In the genomic region with DNA sequence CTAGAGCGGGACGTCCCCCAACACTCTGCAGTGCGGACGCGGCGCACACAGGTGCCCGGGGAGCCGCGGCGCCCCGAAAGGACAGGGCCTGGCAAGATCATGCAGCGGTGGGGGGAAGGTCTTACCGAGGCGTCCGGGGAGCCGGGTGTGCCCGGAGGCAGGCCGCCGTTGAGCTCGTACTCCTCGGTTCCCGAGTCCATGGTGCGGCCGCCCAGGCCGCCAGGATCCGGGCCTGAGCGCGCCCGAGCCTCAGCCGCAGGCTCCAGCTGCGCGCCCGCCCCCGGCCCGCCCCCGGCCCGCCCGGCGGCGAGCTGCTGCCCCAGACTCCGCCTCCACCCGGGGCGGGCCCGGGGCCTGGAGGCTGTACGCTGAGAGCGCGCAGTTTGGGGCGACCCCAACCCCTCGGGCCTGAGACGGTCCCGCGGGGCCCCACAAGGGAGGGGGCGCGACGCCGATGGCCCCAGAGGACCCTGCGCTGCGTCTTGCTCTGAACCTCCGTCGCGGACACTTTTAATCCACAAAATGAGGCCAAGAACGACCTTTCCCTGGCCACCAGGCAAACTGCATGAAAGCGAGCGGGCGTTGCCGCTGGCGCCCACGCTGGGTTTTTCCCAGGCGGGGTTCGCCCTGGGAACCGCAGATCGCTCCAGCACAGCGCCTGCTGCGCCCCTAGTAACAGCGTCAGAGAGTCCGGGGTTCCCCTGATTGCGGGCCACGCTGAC, we compare ENCODE assay signal across 9 cellular contexts.
DNase-seq lines count a peak whose midpoint lies in the region; ATAC-seq, FAIRE-seq and TF ChIP-seq lines count a peak whose summit lies in the region.
"Had no signal": no experiment of that assay in that cellular context is flagged by ENCODE, and none has a peak within 500 bp of the region (broad histone marks: within the 10 kb centered on the region; RNA-seq: fewer than 3 reads in every experiment).

A gene with protein sequence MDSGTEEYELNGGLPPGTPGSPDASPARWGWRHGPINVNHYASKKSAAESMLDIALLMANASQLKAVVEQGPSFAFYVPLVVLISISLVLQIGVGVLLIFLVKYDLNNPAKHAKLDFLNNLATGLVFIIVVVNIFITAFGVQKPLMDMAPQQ (minus strand): TSS at position 234 of the 722 bp plus-strand sequence. CDS start 34 bp downstream, at position 200.

- TF ChIP-seq CTCF in AG04449 (IDR thresholded peaks at IDR 0.05; ENCODE audit: insufficient read depth, low read length, missing control alignments) = no peak

- POLR2A ChIA-PET in AG04449 (lab: Yijun Ruan, JAX) = interaction anchor here (1.2 kb wide), 1 partner anchor 39 kb away, joined by 4 read pairs; a partner anchor contains a TSS

- no peaks in the 10 kb centered on the region for H3K36me3 ChIP-seq in muscle layer of duodenum (ENCODE audit: control insufficient read depth in 1 of 2, insufficient read depth in 2 of 2, low read length in 2 of 2)

- H3K4me3 ChIP-seq in AG04449 (ENCODE audit: low read depth, low read length) (peak within 1 kb of the TSS; percentile 72), muscle layer of duodenum (ENCODE audit: low read depth in 1 of 2, low read length in 2 of 2) (peak within 1 kb of the TSS; percentile 69 to 82)

- DNase-seq in AG04449 (ENCODE audit: low read depth, low spot score) (no peak), GM18507 (ENCODE audit: extremely low spot score, insufficient read length, low read depth) (peak; percentile 64), NCI-H69 (lab: John Stamatoyannopoulos, UW) (peak; percentile 92), activated T-cell treated with anti-CD3 and anti-CD28 coated beads for 1 hour (ENCODE audit: low read depth) (peak; percentile 66), epithelial cell of prostate (ENCODE audit: low read depth, low spot score) (no peak)
- peak; percentile 79 to 89 for DNase-seq in stimulated activated CD8-positive, alpha-beta memory T cell treated with anti-CD3 and anti-CD28 coated beads, Interleukin-7, amount 100 ng/mL, for 4 hours (ENCODE audit: low read depth in 2 of 2)

- peak; percentile 46 for ATAC-seq in HG02973 (IDR thresholded peaks at IDR 0.05; ENCODE audit: unreplicated experiment)

- H3K27me3 ChIP-seq in muscle layer of duodenum (ENCODE audit: low read depth, low read length) = no peaks in the 10 kb centered on the region

- peak; percentile 80 for FAIRE-seq in GM18507 (lab: Jason Lieb, UNC)
- FAIRE-seq: endometrium had no signal

- peaks cover 13 to 58% of the 10 kb centered on the region in 2 donors for H3K4me1 ChIP-seq in muscle layer of duodenum (ENCODE audit: control insufficient read depth in 1 of 2, insufficient read depth in 2 of 2, low read length in 2 of 2)

- peak within 1 kb of the TSS; percentile 36 for H3K27ac ChIP-seq in epithelial cell of prostate
- H3K27ac ChIP-seq in muscle layer of duodenum (ENCODE audit: low read length) = peak within 1 kb of the TSS; percentile 83

- CTCF ChIA-PET in AG04449 (lab: Yijun Ruan, JAX) = interaction anchor here (0.9 to 1.5 kb wide), 2 partner anchors 25 to 36 kb away, joined by 3 read pairs; no protein-coding TSS in a partner anchor

- H3K9me3 ChIP-seq in muscle layer of duodenum (ENCODE audit: control insufficient read depth in 1 of 2, low read length in 2 of 2) = peaks cover 0 to 3% of the 10 kb centered on the region in 2 donors

Comparison
In these comparisons a context has a peak if more than half of its experiments do, and no peak if none do; other contexts are left out.
1. DNase-seq: peak in GM18507 (single experiment), NCI-H69 (single experiment), activated T-cell treated with anti-CD3 and anti-CD28 coated beads for 1 hour (single experiment) and stimulated activated CD8-positive, alpha-beta memory T cell treated with anti-CD3 and anti-CD28 coated beads, Interleukin-7, amount 100 ng/mL, for 4 hours (2 of 2); none in AG04449 (single experiment) and epithelial cell of prostate (single experiment).